In the genomic region with DNA sequence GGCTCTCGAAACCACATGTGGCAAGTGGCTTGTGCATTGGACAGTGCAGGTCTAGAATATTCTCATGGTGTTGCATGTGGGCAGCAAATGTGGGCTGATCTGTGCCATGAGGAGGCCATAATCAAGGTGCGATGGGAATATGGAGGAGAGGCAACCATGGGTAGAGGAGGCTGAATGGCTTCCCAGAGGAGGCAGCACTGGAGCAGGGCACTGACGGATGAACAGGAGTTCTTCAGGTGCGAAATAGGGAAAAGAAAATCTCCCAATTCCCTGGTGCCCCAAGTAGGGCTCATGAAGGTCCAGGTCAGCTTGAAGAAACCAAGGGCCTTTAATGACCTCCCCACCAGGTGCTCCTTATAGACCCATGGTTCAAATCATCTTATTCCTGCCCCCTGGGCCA, we compare ENCODE assay signal across 25 cellular contexts.
"Had no signal": no experiment of that assay in that cellular context is flagged by ENCODE, and none has a peak within 500 bp of the region (broad histone marks: within the 10 kb centered on the region; RNA-seq: fewer than 3 reads in every experiment).

No MANE protein-coding gene starts in this region.

- H3K4me3 Mint-ChIP-seq: activated CD4-positive, alpha-beta T cell treated with anti-CD3 and anti-CD28 coated beads, Interleukin-2, amount 10 ng/mL, durations not matched to agents 24 days and 14 days; activated CD8-positive, alpha-beta T cell treated with anti-CD3 and anti-CD28 coated beads for 36 hours; activated naive CD4-positive, alpha-beta T cell treated with anti-CD3 and anti-CD28 coated beads for 36 hours; activated T-cell treated with anti-CD3 and anti-CD28 coated beads, Interleukin-2, amount 50 U/mL, for 4 hours; activated T-helper 1 cell treated with anti-CD3 and anti-CD28 coated beads, Interleukin-12 subunit alpha, Interleukin-12 subunit beta, Interleukin-2, Interleukin-4 antibody, amounts not matched to agents 30 ng/mL and 10 ng/mL and 1 ng/mL, durations not matched to agents 14 hours and 24 hours and 36 hours; T-helper 2 cell treated with Interferon-gamma antibody and Interleukin-4, amounts not matched to agents 5 μg/mL and 100 μg/mL, for 36 hours had no signal

- H3K36me3 Mint-ChIP-seq: activated naive CD4-positive, alpha-beta T cell treated with anti-CD3 and anti-CD28 coated beads, Interleukin-2, amount 50 U/mL, for 72 hours had no signal

- H3K27ac ChIP-seq: brain microvascular endothelial cell, SJSA1 had no signal

- ATAC-seq: activated CD8-positive, alpha-beta T cell treated with anti-CD3 and anti-CD28 coated beads for 36 hours; activated naive CD4-positive, alpha-beta T cell treated with anti-CD3 and anti-CD28 coated beads, Interleukin-2, amount 50 U/mL, for 72 hours; activated T-cell treated with anti-CD3 and anti-CD28 coated beads, Interleukin-2, amount 50 U/mL, for 4 hours; Panc1 had no signal

- H3K27me3 Mint-ChIP-seq: activated CD4-positive, alpha-beta T cell treated with anti-CD3 and anti-CD28 coated beads, Interleukin-2, amount 10 ng/mL, durations not matched to agents 24 days and 14 days; activated CD8-positive, alpha-beta T cell treated with anti-CD3 and anti-CD28 coated beads for 36 hours had no signal

- H3K4me3 ChIP-seq: SJSA1 had no signal

- H3K27ac Mint-ChIP-seq: activated CD4-positive, alpha-beta T cell treated with anti-CD3 and anti-CD28 coated beads, Interleukin-2, amount 10 ng/mL, durations not matched to agents 24 days and 14 days; activated CD8-positive, alpha-beta T cell treated with anti-CD3 and anti-CD28 coated beads for 36 hours; activated naive CD4-positive, alpha-beta T cell treated with anti-CD3 and anti-CD28 coated beads for 36 hours; activated naive CD4-positive, alpha-beta T cell treated with anti-CD3 and anti-CD28 coated beads, Interleukin-2, amount 50 U/mL, for 72 hours; activated T-helper 1 cell treated with anti-CD3 and anti-CD28 coated beads, Interleukin-12 subunit alpha, Interleukin-12 subunit beta, Interleukin-2, Interleukin-4 antibody, amounts not matched to agents 30 ng/mL and 10 ng/mL and 1 ng/mL, durations not matched to agents 14 hours and 24 hours and 36 hours; T-helper 2 cell treated with Interferon-gamma antibody and Interleukin-4, amounts not matched to agents 5 μg/mL and 100 μg/mL, for 36 hours had no signal

- H3K36me3 ChIP-seq: brain microvascular endothelial cell, SJSA1 had no signal

- H3K27me3 ChIP-seq: brain microvascular endothelial cell, SJSA1 had no signal

- DNase-seq: activated CD4-positive, alpha-beta T cell treated with anti-CD3 and anti-CD28 coated beads, Interleukin-2, amount 10 ng/mL, durations not matched to agents 24 days and 14 days; activated CD4-positive, alpha-beta T cell treated with anti-CD3 and anti-CD28 coated beads, Interleukin-2, amount 50 U/mL, for 4 hours; activated CD8-positive, alpha-beta T cell treated with anti-CD3 and anti-CD28 coated beads for 36 hours; activated gamma-delta T cell treated with Interleukin-2 at 50 U/mL for 16 hours; activated naive CD4-positive, alpha-beta T cell treated with anti-CD3 and anti-CD28 coated beads for 36 hours; activated T-cell treated with anti-CD3 and anti-CD28 coated beads for 4 hours; activated T-cell treated with anti-CD3 and anti-CD28 coated beads, Interleukin-2, amount 50 U/mL, for 4 hours; amniotic stem cell; aorta; brain microvascular endothelial cell; central memory CD4-positive, alpha-beta T cell; MM.1S; MV-4-11; NCI-H1092; NCI-H1436 treated with DMSO at 0.1 percent for 48 hours; NCI-H1694 treated with DMSO at 0.1 percent for 48 hours; NCI-H2029; NCI-H345; NCI-H524 treated with DMSO at 0.1 percent for 48 hours; SHP77 treated with DMSO at 0.1 percent for 48 hours had no signal
